In genomic region chrX:57366430-57366829, GRCh38 we compare ENCODE assay signal across 22 cellular contexts.
A peak's percentile ranks its signal among the peaks of the same experiment; 100 is the strongest.
DNase-seq lines count a peak whose midpoint lies in the region; ATAC-seq, FAIRE-seq and TF ChIP-seq lines count a peak whose summit lies in the region.
"Had no signal": no experiment of that assay in that cellular context is flagged by ENCODE, and none has a peak within 500 bp of the region (broad histone marks: within the 10 kb centered on the region; RNA-seq: fewer than 3 reads in every experiment).

No MANE protein-coding gene starts in this region.

- no peak overlapping the region for H3K4me3 Mint-ChIP-seq in type B pancreatic cell
- H3K4me3 Mint-ChIP-seq: B cell; CD8-positive, alpha-beta T cell; HFFc6 had no signal

- TF ChIP-seq CTCF in heart right ventricle (IDR thresholded peaks at IDR 0.05) (no peak), kidney (IDR thresholded peaks at IDR 0.05; ENCODE audit: borderline replicate concordance, extremely low read depth, insufficient read depth) (no peak), type B pancreatic cell (conservative IDR thresholded peaks at IDR 0.05) (no peak)

- H3K36me3 ChIP-seq in heart right ventricle, result no peaks in the 10 kb centered on the region
- H3K36me3 ChIP-seq in kidney (ENCODE audit: control insufficient read depth in 1 of 2, insufficient read depth in 2 of 2, low read length in 2 of 2), result no peaks in the 10 kb centered on the region
- H3K36me3 ChIP-seq in H7 (replicated peaks; ENCODE audit: control insufficient read depth, insufficient read depth, low read length), result no peaks in the 10 kb centered on the region; the same call in 1 of the 2 replicates
- H3K36me3 ChIP-seq: BLaER1 had no signal

- H3K4me3 ChIP-seq in heart right ventricle (no peak overlapping the region), kidney (ENCODE audit: low read length in 2 of 2) (no peak overlapping the region), H7 (ENCODE audit: insufficient read depth, low read depth, low read length) (no peak overlapping the region)
- H3K4me3 ChIP-seq: BLaER1 had no signal

- intact Hi-C loops in Right ventricle myocardium superior (cut with DNase I), result no loop called here
- intact Hi-C loops in heart right ventricle (cut with DNase I), result no loop called here
- intact Hi-C loops in kidney (cut with DNase I), result no loop called here

- ATAC-seq in Right ventricle myocardium superior (ENCODE audit: poor library complexity), result no peak
- ATAC-seq in heart right ventricle, result no peak
- ATAC-seq in GM19455 (IDR thresholded peaks at IDR 0.05; ENCODE audit: unreplicated experiment), result no peak
- ATAC-seq: CD8-positive, alpha-beta T cell; HCT116 had no signal

- peak; percentile 8 for DNase-seq in Right ventricle myocardium superior
- DNase-seq in heart right ventricle, result no peak
- peak; percentile 43 for DNase-seq in kidney
- DNase-seq in type B pancreatic cell (ENCODE audit: extremely low spot score, unreplicated experiment), result peak; percentile 59
- no peak for DNase-seq in H7
- DNase-seq: Caco-2; CD4-positive, CD25-positive, alpha-beta regulatory T cell; CD8-positive, alpha-beta T cell; DMS153; DND-41; GOT3; HFFc6 had no signal

- H3K27ac ChIP-seq in heart right ventricle (no peak overlapping the region), kidney (ENCODE audit: low read depth in 2 of 2, low read length in 2 of 2) (no peak overlapping the region)
- H3K27ac ChIP-seq: 22Rv1, BLaER1, C4-2B had no signal

- no peaks in the 10 kb centered on the region for H3K4me1 ChIP-seq in heart right ventricle
- H3K4me1 ChIP-seq in kidney (ENCODE audit: control insufficient read depth in 1 of 2, insufficient read depth in 1 of 2, low read depth in 1 of 2, low read length in 2 of 2), result no peaks in the 10 kb centered on the region
- H3K4me1 ChIP-seq: BLaER1, Caco-2 had no signal

- H3K36me3 Mint-ChIP-seq in type B pancreatic cell, result no peaks in the 10 kb centered on the region

- no peaks in the 10 kb centered on the region for H3K27me3 Mint-ChIP-seq in type B pancreatic cell
- H3K27me3 Mint-ChIP-seq: B cell; CD4-positive, CD25-positive, alpha-beta regulatory T cell had no signal

- H3K9me3 Mint-ChIP-seq in type B pancreatic cell, result no peaks in the 10 kb centered on the region
- H3K9me3 Mint-ChIP-seq: CD8-positive, alpha-beta T cell had no signal

- 87 to 88% methylated on average over 4 of the region's 4 CpGs for WGBS in heart right ventricle, 2 donors

- H3K4me1 Mint-ChIP-seq in type B pancreatic cell (ENCODE audit: unreplicated experiment), result no peaks in the 10 kb centered on the region
- H3K4me1 Mint-ChIP-seq: B cell had no signal

- H3K27ac Mint-ChIP-seq in type B pancreatic cell, result no peak overlapping the region
- H3K27ac Mint-ChIP-seq: B cell; CD4-positive, CD25-positive, alpha-beta regulatory T cell; CD8-positive, alpha-beta T cell; HFFc6 had no signal

- no peak overlapping the region for H3K9ac ChIP-seq in kidney (ENCODE audit: low read length in 2 of 2)
- H3K9ac ChIP-seq: BLaER1 had no signal

- no peak for FAIRE-seq in kidney (lab: Jason Lieb, UNC)
- FAIRE-seq: A204.1, G401.6, GM19239, H54 had no signal

- peaks cover 0 to 4% (median 0%) of the 10 kb centered on the region in 11 donors for H3K9me3 ChIP-seq in heart right ventricle
- no peaks in the 10 kb centered on the region for H3K9me3 ChIP-seq in kidney (ENCODE audit: control insufficient read depth in 1 of 2, low read length in 2 of 2)
- H3K9me3 ChIP-seq: BLaER1, Caco-2 had no signal

- H3K27me3 ChIP-seq in heart right ventricle, result peaks cover 0 to 10% (median 0%) of the 10 kb centered on the region in 7 donors
- H3K27me3 ChIP-seq in H7 (ENCODE audit: control insufficient read depth, insufficient read depth, low read length), result no peaks in the 10 kb centered on the region

Comparison
In these comparisons a context has a peak if more than half of its experiments do, and no peak if none do; other contexts are left out.
1. DNase-seq: peak in Right ventricle myocardium superior (single experiment), kidney (single experiment) and type B pancreatic cell (single experiment); none in heart right ventricle (0 of 2) and H7 (single experiment).